34 cellular contexts compared by ENCODE assay signal in genomic region chr7:63105978-63106377, GRCh38.
"Had no signal": no experiment of that assay in that cellular context is flagged by ENCODE, and none has a peak within 500 bp of the region (broad histone marks: within the 10 kb centered on the region; RNA-seq: fewer than 3 reads in every experiment).

No MANE protein-coding gene starts in this region.

- DNase-seq: Karpas-422, Kasumi-1, MG63, MM.1S, MV-4-11, NCI-H1048, NCI-H1092, NCI-H1092 treated with DMSO at 0.1 percent for 48 hours, NCI-H1105, NCI-H1105 treated with DMSO at 0.1 percent for 48 hours, NCI-H1417, NCI-H1417 treated with DMSO at 0.1 percent for 48 hours, NCI-H1436, NCI-H1436 treated with DMSO at 0.1 percent for 48 hours, NCI-H146, NCI-H1694, NCI-H1694 treated with DMSO at 0.1 percent for 48 hours, NCI-H187, NCI-H187 treated with DMSO at 0.1 percent for 48 hours, NCI-H1930, NCI-H2029, NCI-H2029 treated with DMSO at 0.1 percent for 48 hours, NCI-H2081, NCI-H2081 treated with DMSO at 0.1 percent for 48 hours, NCI-H2107, NCI-H2171, NCI-H2171 treated with DMSO at 0.1 percent for 48 hours, NCI-H2227 treated with DMSO at 0.1 percent for 48 hours, NCI-H226, NCI-H345, NCI-H446, NCI-H446 treated with DMSO at 0.1 percent for 48 hours, NCI-H510A had no signal

- H3K4me3 ChIP-seq: MG63 had no signal

- H3K4me2 ChIP-seq: KMS-11 had no signal

- H3K9me3 ChIP-seq: MG63 had no signal

- H3K27ac ChIP-seq: KMS-11 had no signal

- H3K9ac ChIP-seq: KMS-11 had no signal

- H3K36me3 ChIP-seq: MG63 had no signal

- H3K27me3 ChIP-seq: MG63 had no signal
